In genomic region chr1:109796484-109797305, GRCh38 we compare ENCODE assay signal across 13 cellular contexts. TPM values are rescaled to one million over a fixed set of nuclear protein-coding genes. Genes with fewer than 3 reads are reported as not detected.
DNase-seq lines count a peak whose midpoint lies in the region; ATAC-seq and TF ChIP-seq lines count a peak whose summit lies in the region.
"Had no signal": no experiment of that assay in that cellular context is flagged by ENCODE, and none has a peak within 500 bp of the region (broad histone marks: within the 10 kb centered on the region; RNA-seq: fewer than 3 reads in every experiment).

No MANE protein-coding gene starts in this region.

- no peaks in the 10 kb centered on the region for H3K27me3 ChIP-seq in upper lobe of right lung

- no peaks in the 10 kb centered on the region for H3K9me3 ChIP-seq in upper lobe of right lung

- peaks cover 3% of the 10 kb centered on the region for H3K9me3 Mint-ChIP-seq in activated CD8-positive, alpha-beta T cell treated with anti-CD3 and anti-CD28 coated beads for 36 hours
- H3K9me3 Mint-ChIP-seq in stimulated activated naive B cell treated with anti-CD40 and anti-IgM and Interleukin-4, amounts not matched to agents 10 μg/mL and 1 μg/mL and 100 μg/mL, for 72 hours = no peaks in the 10 kb centered on the region

- H3K4me1 ChIP-seq in upper lobe of right lung = peaks cover 40% of the 10 kb centered on the region

- no peak for DNase-seq in activated CD4-positive, CD25-positive, alpha-beta regulatory T cell (lab: John Stamatoyannopoulos, UW)
- peak; percentile 28 for DNase-seq in activated CD8-positive, alpha-beta T cell treated with anti-CD3 and anti-CD28 coated beads for 36 hours
- DNase-seq in fibroblast of gingiva (ENCODE audit: low read depth) (peak; percentile 36), upper lobe of right lung (no peak), GM13976 (ENCODE audit: low spot score) (no peak)
- no peak for DNase-seq in stimulated activated naive B cell treated with anti-CD40 and anti-IgM and Interleukin-4, amounts not matched to agents 10 μg/mL and 1 μg/mL and 100 μg/mL, for 72 hours
- DNase-seq: 8988T; left cardiac atrium; PC-3; stimulated activated naive CD4-positive, alpha-beta T cell had no signal

- intact Hi-C loops in activated CD8-positive, alpha-beta T cell treated with anti-CD3 and anti-CD28 coated beads for 36 hours (cut with micrococcal nuclease) = no loop called here
- intact Hi-C loops in upper lobe of right lung (cut with DNase I) = no loop called here

- H3K36me3 Mint-ChIP-seq in activated CD8-positive, alpha-beta T cell treated with anti-CD3 and anti-CD28 coated beads for 36 hours (ENCODE audit: low read depth) = no peaks in the 10 kb centered on the region
- H3K36me3 Mint-ChIP-seq in stimulated activated naive B cell treated with anti-CD40 and anti-IgM and Interleukin-4, amounts not matched to agents 10 μg/mL and 1 μg/mL and 100 μg/mL, for 72 hours = no peaks in the 10 kb centered on the region

- H3K27me3 Mint-ChIP-seq in activated CD8-positive, alpha-beta T cell treated with anti-CD3 and anti-CD28 coated beads for 36 hours = no peaks in the 10 kb centered on the region
- peaks cover 12 to 16% of the 10 kb centered on the region in 2 donors for H3K27me3 Mint-ChIP-seq in stimulated activated naive B cell treated with anti-CD40 and anti-IgM and Interleukin-4, amounts not matched to agents 10 μg/mL and 1 μg/mL and 100 μg/mL, for 72 hours

- peak overlapping the region; percentile 73 for H3K27ac Mint-ChIP-seq in activated CD8-positive, alpha-beta T cell treated with anti-CD3 and anti-CD28 coated beads for 36 hours
- H3K27ac Mint-ChIP-seq in stimulated activated naive B cell treated with anti-CD40 and anti-IgM and Interleukin-4, amounts not matched to agents 10 μg/mL and 1 μg/mL and 100 μg/mL, for 72 hours = peak overlapping the region; percentile 20

- H3K36me3 ChIP-seq in upper lobe of right lung = no peaks in the 10 kb centered on the region

- POLR2A ChIA-PET in activated CD8-positive, alpha-beta T cell treated with anti-CD3 and anti-CD28 coated beads for 36 hours (lab: Charles Lee) = interaction anchor here (0.6 to 1.6 kb wide), 2 partner anchors 9 to 19 kb away, joined by 5 to 6 read pairs; no protein-coding TSS in a partner anchor

- no peak for TF ChIP-seq CTCF in activated CD8-positive, alpha-beta T cell treated with anti-CD3 and anti-CD28 coated beads for 36 hours (IDR thresholded peaks at IDR 0.05)
- TF ChIP-seq CTCF in upper lobe of right lung (IDR thresholded peaks at IDR 0.05) (no peak), GM13976 (IDR thresholded peaks at IDR 0.05; ENCODE audit: borderline replicate concordance, control extremely low read depth, extremely low read depth, insufficient read depth, missing control alignments) (no peak)

- CTCF ChIA-PET in activated CD8-positive, alpha-beta T cell treated with anti-CD3 and anti-CD28 coated beads for 36 hours (lab: Charles Lee) = interaction anchor here (1.3 to 1.7 kb wide), 3 partner anchors 20 to 233 kb away, joined by 4 to 12 read pairs (median 5); partner anchors contain the start of gene AHCYL1

- in situ Hi-C loops in GM13976 (cut with MboI; ENCODE audit: low sequenced_read_pairs, unreplicated experiment) = no loop called here

- peak; percentile 50 to 60 for ATAC-seq in activated CD4-positive, CD25-positive, alpha-beta regulatory T cell treated with anti-CD3 and anti-CD28 coated beads, Interleukin-2, amount 50 U/mL, for 24 hours
- ATAC-seq in activated CD8-positive, alpha-beta T cell treated with anti-CD3 and anti-CD28 coated beads for 36 hours = peak; percentile 54
- ATAC-seq in stimulated activated naive B cell treated with anti-CD40 and anti-IgM and Interleukin-4, amounts not matched to agents 10 μg/mL and 1 μg/mL and 100 μg/mL, for 72 hours (replicated peaks) = peak in 1 of 2 donors; percentile 23
- ATAC-seq in GM21367 (IDR thresholded peaks at IDR 0.05; ENCODE audit: unreplicated experiment) = no peak
- ATAC-seq in upper lobe of right lung = no peak
- ATAC-seq: PC-3 had no signal

- H3K4me3 ChIP-seq in upper lobe of right lung = no peak overlapping the region

- no peak overlapping the region for H3K27ac ChIP-seq in upper lobe of right lung

- H3K4me1 Mint-ChIP-seq in activated CD8-positive, alpha-beta T cell treated with anti-CD3 and anti-CD28 coated beads for 36 hours (ENCODE audit: low read depth) = peaks cover 71% of the 10 kb centered on the region
- H3K4me1 Mint-ChIP-seq in stimulated activated naive B cell treated with anti-CD40 and anti-IgM and Interleukin-4, amounts not matched to agents 10 μg/mL and 1 μg/mL and 100 μg/mL, for 72 hours = peaks cover 22 to 31% of the 10 kb centered on the region in 2 donors

- no peak overlapping the region for H3K4me3 Mint-ChIP-seq in activated CD8-positive, alpha-beta T cell treated with anti-CD3 and anti-CD28 coated beads for 36 hours
- no peak overlapping the region for H3K4me3 Mint-ChIP-seq in stimulated activated naive B cell treated with anti-CD40 and anti-IgM and Interleukin-4, amounts not matched to agents 10 μg/mL and 1 μg/mL and 100 μg/mL, for 72 hours

RNA-seq across cellular contexts. Expression of gene EPS8L3, which starts 33.0 kb away (rescaled TPM):
- not detected for total RNA-seq in activated CD8-positive, alpha-beta T cell treated with anti-CD3 and anti-CD28 coated beads for 36 hours
- not detected for total RNA-seq in upper lobe of right lung
- total RNA-seq: left cardiac atrium, PC-3, skeletal muscle tissue had no signal

RNA-seq across cellular contexts. Expression of gene GSTM3, which starts 55.9 kb away (rescaled TPM):
- total RNA-seq in activated CD8-positive, alpha-beta T cell treated with anti-CD3 and anti-CD28 coated beads for 36 hours = 10 to 100 TPM; 40.8 to 42.0 TPM
- 29.7 TPM for total RNA-seq in upper lobe of right lung

Comparison
In these comparisons a context has a peak if more than half of its experiments do, and no peak if none do; other contexts are left out.
1. ATAC-seq: peak in activated CD4-positive, CD25-positive, alpha-beta regulatory T cell treated with anti-CD3 and anti-CD28 coated beads, Interleukin-2, amount 50 U/mL, for 24 hours (2 of 2) and activated CD8-positive, alpha-beta T cell treated with anti-CD3 and anti-CD28 coated beads for 36 hours (single experiment); none in GM21367 (single experiment) and upper lobe of right lung (single experiment).
2. DNase-seq: peak in activated CD8-positive, alpha-beta T cell treated with anti-CD3 and anti-CD28 coated beads for 36 hours (single experiment) and fibroblast of gingiva (single experiment); none in activated CD4-positive, CD25-positive, alpha-beta regulatory T cell (0 of 4), stimulated activated naive B cell treated with anti-CD40 and anti-IgM and Interleukin-4, amounts not matched to agents 10 μg/mL and 1 μg/mL and 100 μg/mL, for 72 hours (single experiment), upper lobe of right lung (single experiment) and GM13976 (single experiment).